8 cellular contexts compared by ENCODE assay signal in genomic region chr15:66252411-66253295, GRCh38. TPM values are rescaled to one million over a fixed set of nuclear protein-coding genes. Genes with fewer than 3 reads are reported as not detected.
DNase-seq lines count a peak whose midpoint lies in the region; ATAC-seq and TF ChIP-seq lines count a peak whose summit lies in the region.

No MANE protein-coding gene starts in this region.

- no peaks in the 10 kb centered on the region for H3K9me3 Mint-ChIP-seq in activated CD8-positive, alpha-beta T cell treated with anti-CD3 and anti-CD28 coated beads, Interleukin-2, amount 10 ng/mL, durations not matched to agents 7 days and 5 days (ENCODE audit: insufficient read depth)
- no peaks in the 10 kb centered on the region for H3K9me3 Mint-ChIP-seq in stimulated activated effector memory CD8-positive, alpha-beta T cell treated with anti-CD3 and anti-CD28 coated beads, Interleukin-12 subunit alpha, Interleukin-12 subunit beta, amount 100 ng/mL, for 72 hours

- DNase-seq in NCI-H1436 (lab: John Stamatoyannopoulos, UW), result peak; percentile 28
- DNase-seq in NCI-H1436 treated with DMSO at 0.1 percent for 48 hours (lab: John Stamatoyannopoulos, UW), result no peak
- DNase-seq in NCI-H2196 treated with DMSO at 0.1 percent for 48 hours (lab: John Stamatoyannopoulos, UW; ENCODE audit: unreplicated experiment), result peak; percentile 14
- peak; percentile 53 for DNase-seq in activated CD8-positive, alpha-beta T cell treated with anti-CD3 and anti-CD28 coated beads, Interleukin-2, amount 10 ng/mL, durations not matched to agents 7 days and 5 days
- DNase-seq in epithelial cell of proximal tubule (ENCODE audit: low read depth), result no peak
- peak; percentile 38 to 61 for DNase-seq in stimulated activated effector memory CD8-positive, alpha-beta T cell treated with anti-CD3 and anti-CD28 coated beads, Interleukin-12 subunit alpha, Interleukin-12 subunit beta, amount 100 ng/mL, for 72 hours (ENCODE audit: low spot score in 2 of 2)

- peak; percentile 69 for ATAC-seq in activated CD8-positive, alpha-beta T cell treated with anti-CD3 and anti-CD28 coated beads, Interleukin-2, amount 10 ng/mL, durations not matched to agents 7 days and 5 days
- ATAC-seq in stimulated activated effector memory CD8-positive, alpha-beta T cell treated with anti-CD3 and anti-CD28 coated beads, Interleukin-12 subunit alpha, Interleukin-12 subunit beta, amount 100 ng/mL, for 72 hours, result peak; percentile 71
- no peak for ATAC-seq in HG02798 (IDR thresholded peaks at IDR 0.05; ENCODE audit: poor library complexity, unreplicated experiment)

- H3K36me3 Mint-ChIP-seq in activated CD8-positive, alpha-beta T cell treated with anti-CD3 and anti-CD28 coated beads, Interleukin-2, amount 10 ng/mL, durations not matched to agents 7 days and 5 days (ENCODE audit: low read depth), result peaks cover 3% of the 10 kb centered on the region
- no peaks in the 10 kb centered on the region for H3K36me3 Mint-ChIP-seq in stimulated activated effector memory CD8-positive, alpha-beta T cell treated with anti-CD3 and anti-CD28 coated beads, Interleukin-12 subunit alpha, Interleukin-12 subunit beta, amount 100 ng/mL, for 72 hours

- peaks cover 26% of the 10 kb centered on the region for H3K4me1 ChIP-seq in mononuclear cell (ENCODE audit: insufficient read depth, low read length)

- H3K27ac Mint-ChIP-seq in activated CD8-positive, alpha-beta T cell treated with anti-CD3 and anti-CD28 coated beads, Interleukin-2, amount 10 ng/mL, durations not matched to agents 7 days and 5 days, result no peak overlapping the region
- no peak overlapping the region for H3K27ac Mint-ChIP-seq in stimulated activated effector memory CD8-positive, alpha-beta T cell treated with anti-CD3 and anti-CD28 coated beads, Interleukin-12 subunit alpha, Interleukin-12 subunit beta, amount 100 ng/mL, for 72 hours

- CTCF ChIA-PET in activated CD8-positive, alpha-beta T cell treated with anti-CD3 and anti-CD28 coated beads, Interleukin-2, amount 10 ng/mL, durations not matched to agents 7 days and 5 days (lab: Charles Lee), result interaction anchor here (1.0 kb wide), 1 partner anchor 39 kb away, joined by 5 read pairs; no protein-coding TSS in a partner anchor

- POLR2A ChIA-PET in activated CD8-positive, alpha-beta T cell treated with anti-CD3 and anti-CD28 coated beads, Interleukin-2, amount 10 ng/mL, durations not matched to agents 7 days and 5 days (lab: Charles Lee), result no interaction called here

- peaks cover 75% of the 10 kb centered on the region for H3K27me3 ChIP-seq in mononuclear cell (ENCODE audit: insufficient read depth, low read length)

- peaks cover 75% of the 10 kb centered on the region for H3K27me3 Mint-ChIP-seq in activated CD8-positive, alpha-beta T cell treated with anti-CD3 and anti-CD28 coated beads, Interleukin-2, amount 10 ng/mL, durations not matched to agents 7 days and 5 days (ENCODE audit: low read depth)

- H3K9me3 ChIP-seq in mononuclear cell (ENCODE audit: low read depth, low read length), result no peaks in the 10 kb centered on the region

- peak; percentile 74 for TF ChIP-seq CTCF in epithelial cell of proximal tubule (conservative IDR thresholded peaks at IDR 0.05; ENCODE audit: low read depth, low read length)

- peak overlapping the region; percentile 63 for H3K4me3 ChIP-seq in epithelial cell of proximal tubule (ENCODE audit: low read depth, low read length)
- H3K4me3 ChIP-seq in mononuclear cell (ENCODE audit: low read length), result peak overlapping the region; percentile 28

- peaks cover 29% of the 10 kb centered on the region for H3K4me1 Mint-ChIP-seq in activated CD8-positive, alpha-beta T cell treated with anti-CD3 and anti-CD28 coated beads, Interleukin-2, amount 10 ng/mL, durations not matched to agents 7 days and 5 days (ENCODE audit: low read depth)
- H3K4me1 Mint-ChIP-seq in stimulated activated effector memory CD8-positive, alpha-beta T cell treated with anti-CD3 and anti-CD28 coated beads, Interleukin-12 subunit alpha, Interleukin-12 subunit beta, amount 100 ng/mL, for 72 hours, result peaks cover 26% of the 10 kb centered on the region

- H3K4me3 Mint-ChIP-seq in activated CD8-positive, alpha-beta T cell treated with anti-CD3 and anti-CD28 coated beads, Interleukin-2, amount 10 ng/mL, durations not matched to agents 7 days and 5 days, result peak overlapping the region; percentile 48
- H3K4me3 Mint-ChIP-seq in stimulated activated effector memory CD8-positive, alpha-beta T cell treated with anti-CD3 and anti-CD28 coated beads, Interleukin-12 subunit alpha, Interleukin-12 subunit beta, amount 100 ng/mL, for 72 hours, result peak overlapping the region; percentile 66

RNA-seq across cellular contexts. Expression of gene MEGF11, which starts 0.9 kb away (rescaled TPM):
- total RNA-seq in activated CD8-positive, alpha-beta T cell treated with anti-CD3 and anti-CD28 coated beads, Interleukin-2, amount 10 ng/mL, durations not matched to agents 7 days and 5 days, result not detected
- 0.65 and 3.7 TPM in 2 replicates for total RNA-seq in epithelial cell of proximal tubule
- not detected for total RNA-seq in mononuclear cell

RNA-seq across cellular contexts. Expression of gene DIS3L, which starts 40.7 kb away (rescaled TPM):
- 10 to 100 TPM; 23.6 to 24.3 TPM for total RNA-seq in activated CD8-positive, alpha-beta T cell treated with anti-CD3 and anti-CD28 coated beads, Interleukin-2, amount 10 ng/mL, durations not matched to agents 7 days and 5 days
- total RNA-seq in epithelial cell of proximal tubule (15.9 and 26.0 TPM in 2 replicates), mononuclear cell (26.2 TPM)

Comparison
In these comparisons a context has a peak if more than half of its experiments do, and no peak if none do; other contexts are left out.
1. DNase-seq: peak in NCI-H1436 (single experiment), NCI-H2196 treated with DMSO at 0.1 percent for 48 hours (single experiment), activated CD8-positive, alpha-beta T cell treated with anti-CD3 and anti-CD28 coated beads, Interleukin-2, amount 10 ng/mL, durations not matched to agents 7 days and 5 days (single experiment) and stimulated activated effector memory CD8-positive, alpha-beta T cell treated with anti-CD3 and anti-CD28 coated beads, Interleukin-12 subunit alpha, Interleukin-12 subunit beta, amount 100 ng/mL, for 72 hours (2 of 2); none in NCI-H1436 treated with DMSO at 0.1 percent for 48 hours (single experiment) and epithelial cell of proximal tubule (single experiment).